Comparison of ENCODE assay signal across 13 cellular contexts in genomic region chr14:36301159-36301558, GRCh38.
"Had no signal": no experiment of that assay in that cellular context is flagged by ENCODE, and none has a peak within 500 bp of the region (broad histone marks: within the 10 kb centered on the region; RNA-seq: fewer than 3 reads in every experiment).

No MANE protein-coding gene starts in this region.

- ATAC-seq: activated T-cell treated with anti-CD3 and anti-CD28 coated beads, Interleukin-2, amount 50 U/mL, for 4 hours; left colon; stimulated activated naive CD8-positive, alpha-beta T cell treated with anti-CD3 and anti-CD28 coated beads, Interleukin-15, Interleukin-2, amounts not matched to agents 100 U/mL and 50 U/mL, for 24 hours had no signal

- DNase-seq: activated CD4-positive, alpha-beta T cell treated with anti-CD3 and anti-CD28 coated beads, Interleukin-2, amount 50 U/mL, for 4 hours; activated gamma-delta T cell treated with Interleukin-2 at 50 U/mL for 16 hours; activated naive CD8-positive, alpha-beta T cell treated with anti-CD3 and anti-CD28 coated beads for 36 hours; activated T-cell treated with anti-CD3 and anti-CD28 coated beads, Interleukin-2, amount 50 U/mL, for 4 hours; aorta; central memory CD4-positive, alpha-beta T cell; cortex of kidney; effector memory CD4-positive, alpha-beta T cell; left colon; mammary epithelial cell; stimulated activated CD4-positive, alpha-beta T cell treated with anti-CD3 and anti-CD28 coated beads, Interleukin-2, amount 100 ng/mL, for 48 hours; stimulated activated CD8-positive, alpha-beta memory T cell treated with anti-CD3 and anti-CD28 coated beads, Interleukin-4, amount 100 ng/mL, for 48 hours; stimulated activated naive CD8-positive, alpha-beta T cell treated with anti-CD3 and anti-CD28 coated beads, Interleukin-15, Interleukin-2, amounts not matched to agents 100 U/mL and 50 U/mL, for 24 hours had no signal
